In genomic region chr22:27239520-27239919, GRCh38 we compare ENCODE assay signal across 24 cellular contexts.
DNase-seq lines count a peak whose midpoint lies in the region; FAIRE-seq and TF ChIP-seq lines count a peak whose summit lies in the region.
"Had no signal": no experiment of that assay in that cellular context is flagged by ENCODE, and none has a peak within 500 bp of the region (broad histone marks: within the 10 kb centered on the region; RNA-seq: fewer than 3 reads in every experiment).

No MANE protein-coding gene starts in this region.

- TF ChIP-seq CTCF in RWPE1 (conservative IDR thresholded peaks at IDR 0.05; ENCODE audit: low read depth) (no peak), fibroblast of lung (conservative IDR thresholded peaks at IDR 0.05 in 1 of 2, IDR thresholded peaks at IDR 0.05 in 1 of 2; ENCODE audit: low read depth in 1 of 2, low read length in 2 of 2) (no peak), smooth muscle cell (IDR thresholded peaks at IDR 0.05; ENCODE audit: borderline replicate concordance, insufficient read depth, poor library complexity, severe bottlenecking) (no peak)

- no peak for FAIRE-seq in GM12891 (lab: Jason Lieb, UNC)
- FAIRE-seq: bronchial epithelial cell, frontal cortex had no signal

- no peaks in the 10 kb centered on the region for H3K36me3 ChIP-seq in fibroblast of lung (ENCODE audit: control insufficient read depth, insufficient read depth, low read length)
- no peaks in the 10 kb centered on the region for H3K36me3 ChIP-seq in mesodermal cell (ENCODE audit: control insufficient read depth, insufficient read depth, low read length)
- H3K36me3 ChIP-seq in smooth muscle cell (ENCODE audit: low read depth), result no peaks in the 10 kb centered on the region
- H3K36me3 ChIP-seq: MG63, right lobe of liver had no signal

- H3K27me3 ChIP-seq in fibroblast of lung (ENCODE audit: control insufficient read depth, insufficient read depth, low read length) (peaks cover 2% of the 10 kb centered on the region), smooth muscle cell (ENCODE audit: low read depth) (no peaks in the 10 kb centered on the region)
- H3K27me3 ChIP-seq: MG63, right lobe of liver had no signal

- 89 to 96% methylated on average over 3 to 4 of the region's 4 CpGs for WGBS in mesodermal cell (ENCODE audit: insufficient coverage in 2 of 2), 2 experiments
- WGBS in smooth muscle cell (ENCODE audit: low lambda C conversion rate), result 44% methylated on average over 4 of the region's 4 CpGs

- H3K4me2 ChIP-seq in fibroblast of lung (ENCODE audit: extremely low read depth, insufficient read depth, low read length) (no peak overlapping the region), smooth muscle cell (peak overlapping the region; percentile 50)

- CTCF ChIA-PET in RWPE1 (lab: Yijun Ruan, JAX), result no interaction called here
- CTCF ChIA-PET in activated CD4-positive, alpha-beta memory T cell treated with anti-CD3 and anti-CD28 coated beads for 36 hours (lab: Charles Lee), result no interaction called here

- DNase-seq in RWPE1 (ENCODE audit: low spot score) (no peak), fibroblast of lung (ENCODE audit: low read depth in 2 of 2) (no peak), smooth muscle cell (lab: John Stamatoyannopoulos, UW; ENCODE audit: unreplicated experiment) (no peak), GM12891 (ENCODE audit: insufficient read length, low spot score) (no peak), NCI-H524 treated with DMSO at 0.1 percent for 48 hours (lab: John Stamatoyannopoulos, UW) (no peak), NOMO-1 (lab: John Stamatoyannopoulos, UW; ENCODE audit: unreplicated experiment in 2 of 2) (no peak)
- DNase-seq in activated CD4-positive, alpha-beta memory T cell treated with anti-CD3 and anti-CD28 coated beads for 36 hours, result no peak
- DNase-seq: activated CD4-positive, alpha-beta T cell treated with anti-CD3 and anti-CD28 coated beads, Interleukin-2, amount 10 ng/mL, durations not matched to agents 24 days and 14 days; activated CD8-positive, alpha-beta memory T cell treated with anti-CD3 and anti-CD28 coated beads, Interleukin-2, amount 50 U/mL, for 48 hours; activated effector memory CD4-positive, alpha-beta T cell treated with Interleukin-2 at 50 U/mL for 16 hours; CD8-positive, alpha-beta T cell; GOT3; NCI-H1436 treated with DMSO at 0.1 percent for 48 hours; NCI-H526; nucleus accumbens; T-helper 17 cell had no signal

- no peak for TF ChIP-seq POLR2A in GM12891 (IDR thresholded peaks at IDR 0.05; ENCODE audit: low read depth, low read length)

- H3K9me3 ChIP-seq in fibroblast of lung (ENCODE audit: control insufficient read depth, insufficient read depth, low read depth, low read length) (no peaks in the 10 kb centered on the region), mesodermal cell (ENCODE audit: control insufficient read depth, low read length) (no peaks in the 10 kb centered on the region), smooth muscle cell (replicated peaks; ENCODE audit: low read depth) (no peaks in the 10 kb centered on the region)
- H3K9me3 ChIP-seq: MG63, mucosa of descending colon, right lobe of liver had no signal

- H2AFZ ChIP-seq in fibroblast of lung (ENCODE audit: low read length) (no peak overlapping the region), smooth muscle cell (ENCODE audit: low read depth) (no peak overlapping the region)

- H3K4me3 Mint-ChIP-seq in activated CD4-positive, alpha-beta memory T cell treated with anti-CD3 and anti-CD28 coated beads for 36 hours, result no peak overlapping the region
- H3K4me3 Mint-ChIP-seq: activated CD4-positive, alpha-beta T cell treated with anti-CD3 and anti-CD28 coated beads, Interleukin-2, amount 10 ng/mL, durations not matched to agents 24 days and 14 days; CD8-positive, alpha-beta T cell; IgD-negative memory B cell; stimulated activated memory B cell treated with anti-CD40 and anti-IgM and Interleukin-4, amounts not matched to agents 10 μg/mL and 1 μg/mL and 100 μg/mL, for 72 hours; T-helper 17 cell had no signal

- H3K79me2 ChIP-seq in fibroblast of lung (ENCODE audit: control insufficient read depth, insufficient read depth, low read length), result no peaks in the 10 kb centered on the region
- no peaks in the 10 kb centered on the region for H3K79me2 ChIP-seq in smooth muscle cell (ENCODE audit: low read depth)

- no peaks in the 10 kb centered on the region for H4K20me1 ChIP-seq in fibroblast of lung (ENCODE audit: control insufficient read depth, extremely low read depth, insufficient read depth, low read length)
- no peaks in the 10 kb centered on the region for H4K20me1 ChIP-seq in smooth muscle cell (ENCODE audit: low read depth)

- no peak overlapping the region for H3K27ac Mint-ChIP-seq in activated CD4-positive, alpha-beta memory T cell treated with anti-CD3 and anti-CD28 coated beads for 36 hours
- H3K27ac Mint-ChIP-seq: activated CD4-positive, alpha-beta T cell treated with anti-CD3 and anti-CD28 coated beads, Interleukin-2, amount 10 ng/mL, durations not matched to agents 24 days and 14 days; CD8-positive, alpha-beta T cell; IgD-negative memory B cell; stimulated activated memory B cell treated with anti-CD40 and anti-IgM and Interleukin-4, amounts not matched to agents 10 μg/mL and 1 μg/mL and 100 μg/mL, for 72 hours; T-helper 17 cell had no signal

- POLR2A ChIA-PET in RWPE1 (lab: Yijun Ruan, JAX; ENCODE audit: low non-redundant PET), result no interaction called here
- POLR2A ChIA-PET in activated CD4-positive, alpha-beta memory T cell treated with anti-CD3 and anti-CD28 coated beads for 36 hours (lab: Charles Lee), result no interaction called here

- H3K9ac ChIP-seq in fibroblast of lung (ENCODE audit: insufficient read depth, low read length) (no peak overlapping the region), smooth muscle cell (ENCODE audit: low read depth) (peak overlapping the region; percentile 55)

- H3K9me3 Mint-ChIP-seq in activated CD4-positive, alpha-beta memory T cell treated with anti-CD3 and anti-CD28 coated beads for 36 hours, result no peaks in the 10 kb centered on the region
- H3K9me3 Mint-ChIP-seq: activated CD4-positive, alpha-beta T cell treated with anti-CD3 and anti-CD28 coated beads, Interleukin-2, amount 10 ng/mL, durations not matched to agents 24 days and 14 days; CD8-positive, alpha-beta T cell; IgD-negative memory B cell; stimulated activated memory B cell treated with anti-CD40 and anti-IgM and Interleukin-4, amounts not matched to agents 10 μg/mL and 1 μg/mL and 100 μg/mL, for 72 hours had no signal

- H3K4me1 ChIP-seq in fibroblast of lung (ENCODE audit: control insufficient read depth, extremely low read depth, insufficient read depth, low read length) (peaks cover 3% of the 10 kb centered on the region), mesodermal cell (ENCODE audit: control insufficient read depth, insufficient read depth, low read length, poor library complexity, severe bottlenecking) (peaks cover 28% of the 10 kb centered on the region), smooth muscle cell (ENCODE audit: low read depth) (peaks cover 9% of the 10 kb centered on the region)
- H3K4me1 ChIP-seq: right lobe of liver had no signal

- peaks cover 5% of the 10 kb centered on the region for H3K27me3 Mint-ChIP-seq in activated CD4-positive, alpha-beta memory T cell treated with anti-CD3 and anti-CD28 coated beads for 36 hours
- H3K27me3 Mint-ChIP-seq: activated CD4-positive, alpha-beta T cell treated with anti-CD3 and anti-CD28 coated beads, Interleukin-2, amount 10 ng/mL, durations not matched to agents 24 days and 14 days; stimulated activated memory B cell treated with anti-CD40 and anti-IgM and Interleukin-4, amounts not matched to agents 10 μg/mL and 1 μg/mL and 100 μg/mL, for 72 hours had no signal

- H3K4me1 Mint-ChIP-seq in activated CD4-positive, alpha-beta memory T cell treated with anti-CD3 and anti-CD28 coated beads for 36 hours (ENCODE audit: low read depth), result no peaks in the 10 kb centered on the region
- H3K4me1 Mint-ChIP-seq: activated CD4-positive, alpha-beta T cell treated with anti-CD3 and anti-CD28 coated beads, Interleukin-2, amount 10 ng/mL, durations not matched to agents 24 days and 14 days; IgD-negative memory B cell; stimulated activated memory B cell treated with anti-CD40 and anti-IgM and Interleukin-4, amounts not matched to agents 10 μg/mL and 1 μg/mL and 100 μg/mL, for 72 hours; T-helper 17 cell had no signal

- no peak overlapping the region for H3K4me3 ChIP-seq in fibroblast of lung (replicated peaks in 1 of 4; ENCODE audit: control extremely low read depth in 1 of 4, insufficient read depth in 1 of 4, low read depth in 3 of 4, low read length in 4 of 4)
- no peak overlapping the region for H3K4me3 ChIP-seq in mesodermal cell (ENCODE audit: extremely low read depth, insufficient read depth, low read length, poor library complexity, severe bottlenecking)
- H3K4me3 ChIP-seq in smooth muscle cell, result no peak overlapping the region
- H3K4me3 ChIP-seq: MG63, mucosa of descending colon, right lobe of liver had no signal

- no peaks in the 10 kb centered on the region for H3K36me3 Mint-ChIP-seq in activated CD4-positive, alpha-beta memory T cell treated with anti-CD3 and anti-CD28 coated beads for 36 hours
- H3K36me3 Mint-ChIP-seq: CD8-positive, alpha-beta T cell; IgD-negative memory B cell; stimulated activated memory B cell treated with anti-CD40 and anti-IgM and Interleukin-4, amounts not matched to agents 10 μg/mL and 1 μg/mL and 100 μg/mL, for 72 hours had no signal

- no peaks in the 10 kb centered on the region for H3F3A ChIP-seq in smooth muscle cell (ENCODE audit: low read depth)

- H3K27ac ChIP-seq in RWPE1, result peak overlapping the region; percentile 70
- H3K27ac ChIP-seq in fibroblast of lung (ENCODE audit: insufficient read depth, low read length), result peak overlapping the region; percentile 15
- H3K27ac ChIP-seq in mesodermal cell (ENCODE audit: low read depth, low read length, severe bottlenecking), result peak overlapping the region; percentile 67
- H3K27ac ChIP-seq in smooth muscle cell (ENCODE audit: low read depth), result peak overlapping the region; percentile 88
- H3K27ac ChIP-seq: right lobe of liver had no signal

- intact Hi-C loops in activated CD4-positive, alpha-beta memory T cell treated with anti-CD3 and anti-CD28 coated beads for 36 hours (cut with micrococcal nuclease), result no loop called here

TF ChIP-seq in GM12891, 5 proteins besides CTCF, POLR2A, EP300 and RAD21:
- TF ChIP-seq PAX5 (IDR thresholded peaks at IDR 0.05; ENCODE audit: insufficient read depth, low read length, severe bottlenecking), result no peak
- no peak for TF ChIP-seq POLR2AphosphoS5 (IDR thresholded peaks at IDR 0.05; ENCODE audit: low read depth, low read length)
- TF ChIP-seq TAF1 (IDR thresholded peaks at IDR 0.05; ENCODE audit: low read depth, low read length), result no peak
- no peak for TF ChIP-seq SPI1 (IDR thresholded peaks at IDR 0.05; ENCODE audit: low read depth, low read length)
- no peak for TF ChIP-seq POU2F2 (IDR thresholded peaks at IDR 0.05; ENCODE audit: low read depth, low read length)
TF ChIP-seq in GM12891: peak in this region for 0.

Comparison
In these comparisons a context has a peak if more than half of its experiments do, and no peak if none do; other contexts are left out.
1. H3K27ac ChIP-seq: peak in every context shown above with its lines; median percentile 88 in smooth muscle cell; 70 in RWPE1; 67 in mesodermal cell; 15 in fibroblast of lung.